Comparison of ENCODE assay signal across 7 cellular contexts in genomic region chr3:179037361-179037760, GRCh38. TPM values are rescaled to one million over a fixed set of nuclear protein-coding genes. Genes with fewer than 3 reads are reported as not detected.
DNase-seq lines count a peak whose midpoint lies in the region; ATAC-seq and TF ChIP-seq lines count a peak whose summit lies in the region.

No MANE protein-coding gene starts in this region.

- H3K4me2 ChIP-seq in MM.1S (ENCODE audit: low read depth, low read length) = no peak overlapping the region

- no peaks in the 10 kb centered on the region for H4K20me1 ChIP-seq in MM.1S (ENCODE audit: insufficient read depth, low read length)

- H3K36me3 ChIP-seq in MG63 (no peaks in the 10 kb centered on the region; the same call in 1 of the 2 replicates), MM.1S (replicated peaks; ENCODE audit: insufficient read depth, low read length) (no peaks in the 10 kb centered on the region)

- H3K36me3 Mint-ChIP-seq in activated T-helper 1 cell treated with anti-CD3 and anti-CD28 coated beads, Interleukin-12 subunit alpha, Interleukin-12 subunit beta, Interleukin-2, Interleukin-4 antibody, amounts not matched to agents 30 ng/mL and 10 ng/mL and 1 ng/mL, durations not matched to agents 14 hours and 24 hours and 36 hours (ENCODE audit: low read depth) = peaks cover 9% of the 10 kb centered on the region

- H3K9ac ChIP-seq in MM.1S (ENCODE audit: low read length) = no peak overlapping the region

- peak overlapping the region; percentile 79 for H3K27ac Mint-ChIP-seq in activated T-helper 1 cell treated with anti-CD3 and anti-CD28 coated beads, Interleukin-12 subunit alpha, Interleukin-12 subunit beta, Interleukin-2, Interleukin-4 antibody, amounts not matched to agents 30 ng/mL and 10 ng/mL and 1 ng/mL, durations not matched to agents 14 hours and 24 hours and 36 hours

- H3K79me2 ChIP-seq in MM.1S (ENCODE audit: low read length) = no peaks in the 10 kb centered on the region

- H3K4me3 ChIP-seq in MG63 (0 out of 2 replicates have a peak overlapping the region, but pooled peaks have one; percentile 1), MM.1S (ENCODE audit: low read length) (no peak overlapping the region)

- H3K27me3 ChIP-seq in MG63 (no peaks in the 10 kb centered on the region), foreskin keratinocyte (no peaks in the 10 kb centered on the region), MM.1S (replicated peaks; ENCODE audit: insufficient read depth, low read length) (no peaks in the 10 kb centered on the region)

- H3K9me3 ChIP-seq in MG63 = peaks cover 11% of the 10 kb centered on the region
- no peaks in the 10 kb centered on the region for H3K9me3 ChIP-seq in MM.1S (replicated peaks; ENCODE audit: insufficient read depth, low read length)

- ATAC-seq in foreskin keratinocyte (peak; percentile 100), GM21786 (IDR thresholded peaks at IDR 0.05; ENCODE audit: unreplicated experiment) (no peak), HG02678 (IDR thresholded peaks at IDR 0.05; ENCODE audit: unreplicated experiment) (no peak)

- no peaks in the 10 kb centered on the region for H3K9me2 ChIP-seq in MM.1S (replicated peaks; ENCODE audit: insufficient read depth, low read length)

- TF ChIP-seq CTCF in foreskin keratinocyte (conservative IDR thresholded peaks at IDR 0.05) (no peak), MM.1S (IDR thresholded peaks at IDR 0.05; ENCODE audit: low read length) (no peak)

- H3K4me1 ChIP-seq in foreskin keratinocyte (peaks cover 19% of the 10 kb centered on the region), MM.1S (ENCODE audit: low read length) (no peaks in the 10 kb centered on the region)

- peaks cover 15% of the 10 kb centered on the region for H3K4me1 Mint-ChIP-seq in activated T-helper 1 cell treated with anti-CD3 and anti-CD28 coated beads, Interleukin-12 subunit alpha, Interleukin-12 subunit beta, Interleukin-2, Interleukin-4 antibody, amounts not matched to agents 30 ng/mL and 10 ng/mL and 1 ng/mL, durations not matched to agents 14 hours and 24 hours and 36 hours (ENCODE audit: low read depth)

- H3K27me3 Mint-ChIP-seq in activated T-helper 1 cell treated with anti-CD3 and anti-CD28 coated beads, Interleukin-12 subunit alpha, Interleukin-12 subunit beta, Interleukin-2, Interleukin-4 antibody, amounts not matched to agents 30 ng/mL and 10 ng/mL and 1 ng/mL, durations not matched to agents 14 hours and 24 hours and 36 hours (ENCODE audit: insufficient read depth) = no peaks in the 10 kb centered on the region

- H3F3A ChIP-seq in MM.1S (ENCODE audit: insufficient read depth, low read length) = no peaks in the 10 kb centered on the region

- DNase-seq in MG63 (peak; percentile 100), foreskin keratinocyte (peak; percentile 83 to 91), MM.1S (no peak)
- DNase-seq in activated T-helper 1 cell treated with anti-CD3 and anti-CD28 coated beads, Interleukin-12 subunit alpha, Interleukin-12 subunit beta, Interleukin-2, Interleukin-4 antibody, amounts not matched to agents 30 ng/mL and 10 ng/mL and 1 ng/mL, durations not matched to agents 14 hours and 24 hours and 36 hours (ENCODE audit: low spot score) = peak; percentile 51
- DNase-seq in stimulated activated CD4-positive, alpha-beta T cell treated with anti-CD3 and anti-CD28 coated beads, Interleukin-12 subunit alpha, Interleukin-12 subunit beta, amount 100 ng/mL, for 48 hours (ENCODE audit: low read depth in 2 of 3, low spot score in 1 of 3) = peak; percentile 50 to 61 (median 59)

- no peak overlapping the region for H3K27ac ChIP-seq in foreskin keratinocyte
- no peak overlapping the region for H3K27ac ChIP-seq in MM.1S (ENCODE audit: low read length)

- intact Hi-C loops in activated T-helper 1 cell treated with anti-CD3 and anti-CD28 coated beads, Interleukin-12 subunit alpha, Interleukin-12 subunit beta, Interleukin-2, Interleukin-4 antibody, amounts not matched to agents 30 ng/mL and 10 ng/mL and 1 ng/mL, durations not matched to agents 14 hours and 24 hours and 36 hours (cut with micrococcal nuclease) = loop anchor here (2.0 kb wide), 2 partner anchors 17 to 33 kb away; partner anchors contain the start of gene ZMAT3

- H3K9me3 Mint-ChIP-seq in activated T-helper 1 cell treated with anti-CD3 and anti-CD28 coated beads, Interleukin-12 subunit alpha, Interleukin-12 subunit beta, Interleukin-2, Interleukin-4 antibody, amounts not matched to agents 30 ng/mL and 10 ng/mL and 1 ng/mL, durations not matched to agents 14 hours and 24 hours and 36 hours = no peaks in the 10 kb centered on the region

- peak overlapping the region; percentile 69 for H3K4me3 Mint-ChIP-seq in activated T-helper 1 cell treated with anti-CD3 and anti-CD28 coated beads, Interleukin-12 subunit alpha, Interleukin-12 subunit beta, Interleukin-2, Interleukin-4 antibody, amounts not matched to agents 30 ng/mL and 10 ng/mL and 1 ng/mL, durations not matched to agents 14 hours and 24 hours and 36 hours

- H2AFZ ChIP-seq in MM.1S (ENCODE audit: low read length) = no peak overlapping the region

RNA-seq across cellular contexts. Expression of gene ZMAT3, which starts 34.2 kb away (rescaled TPM):
- total RNA-seq in MG63 (2014; rRNA removed; shearing (Covaris generic); ENCODE audit: low replicate concordance) = 2.4 and 3.5 TPM in 2 replicates
- 16.9 and 17.3 TPM in 2 replicates for total RNA-seq in activated T-helper 1 cell treated with anti-CD3 and anti-CD28 coated beads, Interleukin-12 subunit alpha, Interleukin-12 subunit beta, Interleukin-2, Interleukin-4 antibody, amounts not matched to agents 30 ng/mL and 10 ng/mL and 1 ng/mL, durations not matched to agents 14 hours and 24 hours and 36 hours
- 6.1 and 10.4 TPM in 2 replicates for total RNA-seq in foreskin keratinocyte
- polyA plus RNA-seq in foreskin keratinocyte = 1.5 and 2.5 TPM in 2 replicates
